1 cellular context compared by ENCODE assay signal in the genomic region with DNA sequence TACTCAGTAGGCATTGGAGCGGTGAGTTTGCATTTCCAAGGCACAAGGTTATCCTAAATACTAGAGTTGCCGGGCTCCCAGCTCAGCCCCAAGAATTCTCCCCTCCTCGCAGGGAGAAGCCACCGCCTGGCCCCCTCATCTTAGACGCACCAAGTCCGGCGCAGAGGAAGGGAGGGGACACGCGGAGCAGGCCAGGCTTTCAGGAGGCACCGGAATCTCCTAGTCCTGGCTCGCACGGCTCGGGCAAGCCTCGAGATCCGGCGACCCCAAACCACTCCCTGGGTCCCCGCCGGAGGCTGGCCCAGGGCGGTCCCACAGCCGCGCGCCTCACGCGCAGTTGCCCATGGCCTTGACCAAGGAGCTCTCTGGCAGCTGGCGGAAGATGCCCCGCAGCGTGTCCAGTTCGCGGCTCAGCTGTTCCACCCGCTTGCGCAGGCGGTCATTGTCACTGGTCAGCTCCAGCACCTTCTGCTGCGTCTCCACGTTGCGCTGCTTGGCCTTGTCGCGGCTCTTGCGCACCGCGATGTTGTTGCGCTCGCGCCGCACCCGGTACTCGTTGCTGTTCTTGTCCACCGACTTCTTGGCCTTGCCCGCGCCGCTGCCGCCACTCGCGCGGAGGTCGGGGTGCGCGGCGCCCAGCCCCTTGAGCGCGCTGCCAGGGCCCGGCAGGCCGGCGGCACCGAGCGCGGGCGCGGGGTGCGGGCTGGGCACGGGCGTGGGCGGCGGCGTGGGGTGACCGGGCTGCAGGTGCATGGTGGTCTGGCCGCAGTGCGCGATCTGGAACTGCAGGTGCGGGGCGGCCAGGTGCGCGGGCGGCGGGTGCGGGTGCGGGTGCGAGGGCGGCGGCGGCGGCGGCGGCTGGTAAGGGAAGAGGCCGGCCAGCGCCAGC.
TF ChIP-seq lines count a peak whose summit lies in the region.

No MANE protein-coding gene starts in this region.

TF ChIP-seq in HepG2, 621 proteins besides CTCF, POLR2A, EP300 and RAD21 (continued from another document and continues in another):
- TF ChIP-seq, protein P1, sequence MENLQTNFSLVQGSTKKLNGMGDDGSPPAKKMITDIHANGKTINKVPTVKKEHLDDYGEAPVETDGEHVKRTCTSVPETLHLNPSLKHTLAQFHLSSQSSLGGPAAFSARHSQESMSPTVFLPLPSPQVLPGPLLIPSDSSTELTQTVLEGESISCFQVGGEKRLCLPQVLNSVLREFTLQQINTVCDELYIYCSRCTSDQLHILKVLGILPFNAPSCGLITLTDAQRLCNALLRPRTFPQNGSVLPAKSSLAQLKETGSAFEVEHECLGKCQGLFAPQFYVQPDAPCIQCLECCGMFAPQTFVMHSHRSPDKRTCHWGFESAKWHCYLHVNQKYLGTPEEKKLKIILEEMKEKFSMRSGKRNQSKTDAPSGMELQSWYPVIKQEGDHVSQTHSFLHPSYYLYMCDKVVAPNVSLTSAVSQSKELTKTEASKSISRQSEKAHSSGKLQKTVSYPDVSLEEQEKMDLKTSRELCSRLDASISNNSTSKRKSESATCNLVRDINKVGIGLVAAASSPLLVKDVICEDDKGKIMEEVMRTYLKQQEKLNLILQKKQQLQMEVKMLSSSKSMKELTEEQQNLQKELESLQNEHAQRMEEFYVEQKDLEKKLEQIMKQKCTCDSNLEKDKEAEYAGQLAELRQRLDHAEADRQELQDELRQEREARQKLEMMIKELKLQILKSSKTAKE (CRISPR knock-in tag; IDR thresholded peaks at IDR 0.05; ENCODE audit: borderline replicate concordance) = peak; percentile 51; the same call in 1 of the 2 replicates
- TF ChIP-seq NKX3-1 (CRISPR knock-in tag; IDR thresholded peaks at IDR 0.05) (peak; percentile 34; the same call in 1 of the 2 replicates), ZNF83 (CRISPR knock-in tag; IDR thresholded peaks at IDR 0.05; ENCODE audit: borderline replicate concordance) (no peak), SNAPC2 (CRISPR knock-in tag; IDR thresholded peaks at IDR 0.05) (0 out of 2 replicates have a peak, but pooled peaks have one; percentile 31), FOSL2 (CRISPR knock-in tag; IDR thresholded peaks at IDR 0.05) (0 out of 2 replicates have a peak, but pooled peaks have one; percentile 29), ZNF780A (CRISPR knock-in tag; IDR thresholded peaks at IDR 0.05) (no peak), PHB2 (IDR thresholded peaks at IDR 0.05; ENCODE audit: partially characterized antibody) (no peak), ZFP36 (IDR thresholded peaks at IDR 0.05; ENCODE audit: borderline replicate concordance, low read depth, low read length, partially characterized antibody) (no peak), JUNB (CRISPR knock-in tag; IDR thresholded peaks at IDR 0.05; ENCODE audit: borderline replicate concordance) (no peak), ZNF7 (CRISPR knock-in tag; IDR thresholded peaks at IDR 0.05) (no peak), ZFAT (CRISPR knock-in tag; conservative IDR thresholded peaks at IDR 0.05) (no peak), POLR2AphosphoS2 (IDR thresholded peaks at IDR 0.05; ENCODE audit: low read depth, low read length) (no peak), ZSCAN31 (CRISPR knock-in tag; IDR thresholded peaks at IDR 0.05; ENCODE audit: low read depth) (no peak)
- TF ChIP-seq, protein P2, sequence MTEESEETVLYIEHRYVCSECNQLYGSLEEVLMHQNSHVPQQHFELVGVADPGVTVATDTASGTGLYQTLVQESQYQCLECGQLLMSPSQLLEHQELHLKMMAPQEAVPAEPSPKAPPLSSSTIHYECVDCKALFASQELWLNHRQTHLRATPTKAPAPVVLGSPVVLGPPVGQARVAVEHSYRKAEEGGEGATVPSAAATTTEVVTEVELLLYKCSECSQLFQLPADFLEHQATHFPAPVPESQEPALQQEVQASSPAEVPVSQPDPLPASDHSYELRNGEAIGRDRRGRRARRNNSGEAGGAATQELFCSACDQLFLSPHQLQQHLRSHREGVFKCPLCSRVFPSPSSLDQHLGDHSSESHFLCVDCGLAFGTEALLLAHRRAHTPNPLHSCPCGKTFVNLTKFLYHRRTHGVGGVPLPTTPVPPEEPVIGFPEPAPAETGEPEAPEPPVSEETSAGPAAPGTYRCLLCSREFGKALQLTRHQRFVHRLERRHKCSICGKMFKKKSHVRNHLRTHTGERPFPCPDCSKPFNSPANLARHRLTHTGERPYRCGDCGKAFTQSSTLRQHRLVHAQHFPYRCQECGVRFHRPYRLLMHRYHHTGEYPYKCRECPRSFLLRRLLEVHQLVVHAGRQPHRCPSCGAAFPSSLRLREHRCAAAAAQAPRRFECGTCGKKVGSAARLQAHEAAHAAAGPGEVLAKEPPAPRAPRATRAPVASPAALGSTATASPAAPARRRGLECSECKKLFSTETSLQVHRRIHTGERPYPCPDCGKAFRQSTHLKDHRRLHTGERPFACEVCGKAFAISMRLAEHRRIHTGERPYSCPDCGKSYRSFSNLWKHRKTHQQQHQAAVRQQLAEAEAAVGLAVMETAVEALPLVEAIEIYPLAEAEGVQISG (CRISPR knock-in tag; IDR thresholded peaks at IDR 0.05) = peak; percentile 33; the same call in 1 of the 2 replicates
- TF ChIP-seq, protein P3, sequence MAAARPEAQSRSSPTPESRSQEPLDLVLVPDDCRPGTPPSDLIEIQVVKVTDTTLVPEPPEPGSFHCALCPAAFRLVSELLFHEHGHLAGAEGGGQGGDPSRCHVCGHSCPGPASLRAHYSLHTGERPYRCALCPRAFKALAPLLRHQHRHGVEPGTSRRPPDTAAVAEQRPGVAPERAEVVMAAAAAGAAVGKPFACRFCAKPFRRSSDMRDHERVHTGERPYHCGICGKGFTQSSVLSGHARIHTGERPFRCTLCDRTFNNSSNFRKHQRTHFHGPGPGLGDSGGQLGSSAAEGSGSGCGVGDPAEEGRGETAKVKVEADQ (CRISPR knock-in tag; IDR thresholded peaks at IDR 0.05; ENCODE audit: borderline replicate concordance) = no peak
- TF ChIP-seq, protein P4, sequence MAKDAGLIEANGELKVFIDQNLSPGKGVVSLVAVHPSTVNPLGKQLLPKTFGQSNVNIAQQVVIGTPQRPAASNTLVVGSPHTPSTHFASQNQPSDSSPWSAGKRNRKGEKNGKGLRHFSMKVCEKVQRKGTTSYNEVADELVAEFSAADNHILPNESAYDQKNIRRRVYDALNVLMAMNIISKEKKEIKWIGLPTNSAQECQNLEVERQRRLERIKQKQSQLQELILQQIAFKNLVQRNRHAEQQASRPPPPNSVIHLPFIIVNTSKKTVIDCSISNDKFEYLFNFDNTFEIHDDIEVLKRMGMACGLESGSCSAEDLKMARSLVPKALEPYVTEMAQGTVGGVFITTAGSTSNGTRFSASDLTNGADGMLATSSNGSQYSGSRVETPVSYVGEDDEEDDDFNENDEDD (CRISPR knock-in tag; IDR thresholded peaks at IDR 0.05; ENCODE audit: borderline replicate concordance) = no peak
- TF ChIP-seq, protein P5, sequence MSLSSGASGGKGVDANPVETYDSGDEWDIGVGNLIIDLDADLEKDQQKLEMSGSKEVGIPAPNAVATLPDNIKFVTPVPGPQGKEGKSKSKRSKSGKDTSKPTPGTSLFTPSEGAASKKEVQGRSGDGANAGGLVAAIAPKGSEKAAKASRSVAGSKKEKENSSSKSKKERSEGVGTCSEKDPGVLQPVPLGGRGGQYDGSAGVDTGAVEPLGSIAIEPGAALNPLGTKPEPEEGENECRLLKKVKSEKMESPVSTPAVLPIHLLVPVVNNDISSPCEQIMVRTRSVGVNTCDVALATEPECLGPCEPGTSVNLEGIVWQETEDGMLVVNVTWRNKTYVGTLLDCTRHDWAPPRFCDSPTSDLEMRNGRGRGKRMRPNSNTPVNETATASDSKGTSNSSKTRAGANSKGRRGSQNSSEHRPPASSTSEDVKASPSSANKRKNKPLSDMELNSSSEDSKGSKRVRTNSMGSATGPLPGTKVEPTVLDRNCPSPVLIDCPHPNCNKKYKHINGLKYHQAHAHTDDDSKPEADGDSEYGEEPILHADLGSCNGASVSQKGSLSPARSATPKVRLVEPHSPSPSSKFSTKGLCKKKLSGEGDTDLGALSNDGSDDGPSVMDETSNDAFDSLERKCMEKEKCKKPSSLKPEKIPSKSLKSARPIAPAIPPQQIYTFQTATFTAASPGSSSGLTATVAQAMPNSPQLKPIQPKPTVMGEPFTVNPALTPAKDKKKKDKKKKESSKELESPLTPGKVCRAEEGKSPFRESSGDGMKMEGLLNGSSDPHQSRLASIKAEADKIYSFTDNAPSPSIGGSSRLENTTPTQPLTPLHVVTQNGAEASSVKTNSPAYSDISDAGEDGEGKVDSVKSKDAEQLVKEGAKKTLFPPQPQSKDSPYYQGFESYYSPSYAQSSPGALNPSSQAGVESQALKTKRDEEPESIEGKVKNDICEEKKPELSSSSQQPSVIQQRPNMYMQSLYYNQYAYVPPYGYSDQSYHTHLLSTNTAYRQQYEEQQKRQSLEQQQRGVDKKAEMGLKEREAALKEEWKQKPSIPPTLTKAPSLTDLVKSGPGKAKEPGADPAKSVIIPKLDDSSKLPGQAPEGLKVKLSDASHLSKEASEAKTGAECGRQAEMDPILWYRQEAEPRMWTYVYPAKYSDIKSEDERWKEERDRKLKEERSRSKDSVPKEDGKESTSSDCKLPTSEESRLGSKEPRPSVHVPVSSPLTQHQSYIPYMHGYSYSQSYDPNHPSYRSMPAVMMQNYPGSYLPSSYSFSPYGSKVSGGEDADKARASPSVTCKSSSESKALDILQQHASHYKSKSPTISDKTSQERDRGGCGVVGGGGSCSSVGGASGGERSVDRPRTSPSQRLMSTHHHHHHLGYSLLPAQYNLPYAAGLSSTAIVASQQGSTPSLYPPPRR (CRISPR knock-in tag; IDR thresholded peaks at IDR 0.05; ENCODE audit: borderline replicate concordance) = 0 out of 2 replicates have a peak, but pooled peaks have one; percentile 39
- TF ChIP-seq, protein P6, sequence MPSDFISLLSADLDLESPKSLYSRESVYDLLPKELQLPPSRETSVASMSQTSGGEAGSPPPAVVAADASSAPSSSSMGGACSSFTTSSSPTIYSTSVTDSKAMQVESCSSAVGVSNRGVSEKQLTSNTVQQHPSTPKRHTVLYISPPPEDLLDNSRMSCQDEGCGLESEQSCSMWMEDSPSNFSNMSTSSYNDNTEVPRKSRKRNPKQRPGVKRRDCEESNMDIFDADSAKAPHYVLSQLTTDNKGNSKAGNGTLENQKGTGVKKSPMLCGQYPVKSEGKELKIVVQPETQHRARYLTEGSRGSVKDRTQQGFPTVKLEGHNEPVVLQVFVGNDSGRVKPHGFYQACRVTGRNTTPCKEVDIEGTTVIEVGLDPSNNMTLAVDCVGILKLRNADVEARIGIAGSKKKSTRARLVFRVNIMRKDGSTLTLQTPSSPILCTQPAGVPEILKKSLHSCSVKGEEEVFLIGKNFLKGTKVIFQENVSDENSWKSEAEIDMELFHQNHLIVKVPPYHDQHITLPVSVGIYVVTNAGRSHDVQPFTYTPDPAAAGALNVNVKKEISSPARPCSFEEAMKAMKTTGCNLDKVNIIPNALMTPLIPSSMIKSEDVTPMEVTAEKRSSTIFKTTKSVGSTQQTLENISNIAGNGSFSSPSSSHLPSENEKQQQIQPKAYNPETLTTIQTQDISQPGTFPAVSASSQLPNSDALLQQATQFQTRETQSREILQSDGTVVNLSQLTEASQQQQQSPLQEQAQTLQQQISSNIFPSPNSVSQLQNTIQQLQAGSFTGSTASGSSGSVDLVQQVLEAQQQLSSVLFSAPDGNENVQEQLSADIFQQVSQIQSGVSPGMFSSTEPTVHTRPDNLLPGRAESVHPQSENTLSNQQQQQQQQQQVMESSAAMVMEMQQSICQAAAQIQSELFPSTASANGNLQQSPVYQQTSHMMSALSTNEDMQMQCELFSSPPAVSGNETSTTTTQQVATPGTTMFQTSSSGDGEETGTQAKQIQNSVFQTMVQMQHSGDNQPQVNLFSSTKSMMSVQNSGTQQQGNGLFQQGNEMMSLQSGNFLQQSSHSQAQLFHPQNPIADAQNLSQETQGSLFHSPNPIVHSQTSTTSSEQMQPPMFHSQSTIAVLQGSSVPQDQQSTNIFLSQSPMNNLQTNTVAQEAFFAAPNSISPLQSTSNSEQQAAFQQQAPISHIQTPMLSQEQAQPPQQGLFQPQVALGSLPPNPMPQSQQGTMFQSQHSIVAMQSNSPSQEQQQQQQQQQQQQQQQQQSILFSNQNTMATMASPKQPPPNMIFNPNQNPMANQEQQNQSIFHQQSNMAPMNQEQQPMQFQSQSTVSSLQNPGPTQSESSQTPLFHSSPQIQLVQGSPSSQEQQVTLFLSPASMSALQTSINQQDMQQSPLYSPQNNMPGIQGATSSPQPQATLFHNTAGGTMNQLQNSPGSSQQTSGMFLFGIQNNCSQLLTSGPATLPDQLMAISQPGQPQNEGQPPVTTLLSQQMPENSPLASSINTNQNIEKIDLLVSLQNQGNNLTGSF (CRISPR knock-in tag; IDR thresholded peaks at IDR 0.05) = no peak
- TF ChIP-seq, protein P7, sequence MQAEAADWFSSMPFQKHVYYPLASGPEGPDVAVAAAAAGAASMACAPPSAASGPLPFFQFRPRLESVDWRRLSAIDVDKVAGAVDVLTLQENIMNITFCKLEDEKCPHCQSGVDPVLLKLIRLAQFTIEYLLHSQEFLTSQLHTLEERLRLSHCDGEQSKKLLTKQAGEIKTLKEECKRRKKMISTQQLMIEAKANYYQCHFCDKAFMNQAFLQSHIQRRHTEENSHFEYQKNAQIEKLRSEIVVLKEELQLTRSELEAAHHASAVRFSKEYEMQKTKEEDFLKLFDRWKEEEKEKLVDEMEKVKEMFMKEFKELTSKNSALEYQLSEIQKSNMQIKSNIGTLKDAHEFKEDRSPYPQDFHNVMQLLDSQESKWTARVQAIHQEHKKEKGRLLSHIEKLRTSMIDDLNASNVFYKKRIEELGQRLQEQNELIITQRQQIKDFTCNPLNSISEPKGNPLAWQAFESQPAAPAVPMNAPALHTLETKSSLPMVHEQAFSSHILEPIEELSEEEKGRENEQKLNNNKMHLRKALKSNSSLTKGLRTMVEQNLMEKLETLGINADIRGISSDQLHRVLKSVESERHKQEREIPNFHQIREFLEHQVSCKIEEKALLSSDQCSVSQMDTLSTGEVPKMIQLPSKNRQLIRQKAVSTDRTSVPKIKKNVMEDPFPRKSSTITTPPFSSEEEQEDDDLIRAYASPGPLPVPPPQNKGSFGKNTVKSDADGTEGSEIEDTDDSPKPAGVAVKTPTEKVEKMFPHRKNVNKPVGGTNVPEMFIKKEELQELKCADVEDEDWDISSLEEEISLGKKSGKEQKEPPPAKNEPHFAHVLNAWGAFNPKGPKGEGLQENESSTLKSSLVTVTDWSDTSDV (CRISPR knock-in tag; IDR thresholded peaks at IDR 0.05) = 0 out of 2 replicates have a peak, but pooled peaks have one; percentile 17
- TF ChIP-seq, protein P8, sequence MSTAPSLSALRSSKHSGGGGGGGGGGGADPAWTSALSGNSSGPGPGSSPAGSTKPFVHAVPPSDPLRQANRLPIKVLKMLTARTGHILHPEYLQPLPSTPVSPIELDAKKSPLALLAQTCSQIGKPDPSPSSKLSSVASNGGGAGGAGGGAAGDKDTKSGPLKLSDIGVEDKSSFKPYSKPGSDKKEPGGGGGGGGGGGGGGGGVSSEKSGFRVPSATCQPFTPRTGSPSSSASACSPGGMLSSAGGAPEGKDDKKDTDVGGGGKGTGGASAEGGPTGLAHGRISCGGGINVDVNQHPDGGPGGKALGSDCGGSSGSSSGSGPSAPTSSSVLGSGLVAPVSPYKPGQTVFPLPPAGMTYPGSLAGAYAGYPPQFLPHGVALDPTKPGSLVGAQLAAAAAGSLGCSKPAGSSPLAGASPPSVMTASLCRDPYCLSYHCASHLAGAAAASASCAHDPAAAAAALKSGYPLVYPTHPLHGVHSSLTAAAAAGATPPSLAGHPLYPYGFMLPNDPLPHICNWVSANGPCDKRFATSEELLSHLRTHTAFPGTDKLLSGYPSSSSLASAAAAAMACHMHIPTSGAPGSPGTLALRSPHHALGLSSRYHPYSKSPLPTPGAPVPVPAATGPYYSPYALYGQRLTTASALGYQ (CRISPR knock-in tag; IDR thresholded peaks at IDR 0.05) = no peak
